Comparison of ENCODE assay signal across 13 cellular contexts in genomic region chr13:43170497-43170896, GRCh38.
"Had no signal": no experiment of that assay in that cellular context is flagged by ENCODE, and none has a peak within 500 bp of the region (broad histone marks: within the 10 kb centered on the region; RNA-seq: fewer than 3 reads in every experiment).

No MANE protein-coding gene starts in this region.

- H3K4me3 ChIP-seq: thoracic aorta had no signal

- H3K27ac ChIP-seq: brain microvascular endothelial cell, parathyroid adenoma, thoracic aorta had no signal

- H3K36me3 ChIP-seq: brain microvascular endothelial cell, thoracic aorta had no signal

- H3K27me3 ChIP-seq: brain microvascular endothelial cell had no signal

- H3K4me1 ChIP-seq: parathyroid adenoma had no signal

- DNase-seq: activated CD4-positive, alpha-beta memory T cell treated with anti-CD3 and anti-CD28 coated beads, Interleukin-2, amount 10 ng/mL, durations not matched to agents 7 days and 5 days; activated CD4-positive, CD25-positive, alpha-beta regulatory T cell treated with anti-CD3 and anti-CD28 coated beads, Interleukin-2, amount 50 U/mL, for 72 hours; activated gamma-delta T cell; activated T-cell treated with anti-CD3 and anti-CD28 coated beads, Interleukin-2, amount 50 U/mL, for 48 hours; brain microvascular endothelial cell; dermis blood vessel endothelial cell; hippocampal formation; kidney glomerular epithelial cell; retina; stimulated activated CD4-positive, alpha-beta T cell treated with anti-CD3 and anti-CD28 coated beads, Interleukin-4, amount 100 ng/mL, for 24 hours; stimulated activated naive CD8-positive, alpha-beta T cell treated with anti-CD3 and anti-CD28 coated beads, Interleukin-15, amount 100 ng/mL, for 72 hours had no signal
